ENCODE assay signal across 3 cellular contexts in the genomic region with DNA sequence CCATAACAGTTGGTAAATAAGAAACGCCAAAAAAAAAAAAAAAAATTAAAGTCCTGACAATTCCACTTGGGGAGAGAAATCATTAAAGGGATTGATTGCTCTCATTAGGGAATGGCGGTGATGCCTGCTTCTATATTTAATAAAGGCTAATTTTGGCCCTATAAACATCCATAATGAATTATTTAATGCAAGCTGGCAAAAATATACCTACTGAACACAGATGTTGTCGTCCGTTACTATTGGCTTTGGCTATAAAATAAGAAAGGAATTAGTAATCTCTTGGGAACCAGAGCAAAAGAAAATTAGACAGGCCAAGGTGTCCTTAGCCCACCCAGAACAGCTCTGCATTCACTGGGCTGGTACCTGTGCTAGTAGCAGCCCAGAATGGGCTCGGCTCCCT.
TF ChIP-seq lines count a peak whose summit lies in the region.

No MANE protein-coding gene starts in this region.

TF ChIP-seq in SK-N-SH, 30 proteins besides CTCF, POLR2A, EP300 and RAD21 (continues in another document):
- TF ChIP-seq, protein P1, sequence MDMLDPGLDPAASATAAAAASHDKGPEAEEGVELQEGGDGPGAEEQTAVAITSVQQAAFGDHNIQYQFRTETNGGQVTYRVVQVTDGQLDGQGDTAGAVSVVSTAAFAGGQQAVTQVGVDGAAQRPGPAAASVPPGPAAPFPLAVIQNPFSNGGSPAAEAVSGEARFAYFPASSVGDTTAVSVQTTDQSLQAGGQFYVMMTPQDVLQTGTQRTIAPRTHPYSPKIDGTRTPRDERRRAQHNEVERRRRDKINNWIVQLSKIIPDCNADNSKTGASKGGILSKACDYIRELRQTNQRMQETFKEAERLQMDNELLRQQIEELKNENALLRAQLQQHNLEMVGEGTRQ (IDR thresholded peaks at IDR 0.05; ENCODE audit: borderline replicate concordance, low read depth, low read length), result no peak
- TF ChIP-seq USF1 (IDR thresholded peaks at IDR 0.05; ENCODE audit: borderline replicate concordance, low read depth), result no peak
- TF ChIP-seq, protein P2, sequence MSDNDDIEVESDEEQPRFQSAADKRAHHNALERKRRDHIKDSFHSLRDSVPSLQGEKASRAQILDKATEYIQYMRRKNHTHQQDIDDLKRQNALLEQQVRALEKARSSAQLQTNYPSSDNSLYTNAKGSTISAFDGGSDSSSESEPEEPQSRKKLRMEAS (IDR thresholded peaks at IDR 0.05; ENCODE audit: low read depth), result no peak
- no peak for TF ChIP-seq MXI1 (IDR thresholded peaks at IDR 0.05; ENCODE audit: low read depth, low read length)
- no peak for TF ChIP-seq TEAD4 (IDR thresholded peaks at IDR 0.05; ENCODE audit: borderline replicate concordance, insufficient read depth)
- no peak for TF ChIP-seq RFX5 (IDR thresholded peaks at IDR 0.05; ENCODE audit: low read length)
- TF ChIP-seq FOSL2 (IDR thresholded peaks at IDR 0.05; ENCODE audit: borderline replicate concordance, low read depth), result no peak
- TF ChIP-seq NRF1 (IDR thresholded peaks at IDR 0.05; ENCODE audit: low read depth, low read length), result no peak
- no peak for TF ChIP-seq FOXM1 (IDR thresholded peaks at IDR 0.05; ENCODE audit: low read depth)
- TF ChIP-seq, protein P3, sequence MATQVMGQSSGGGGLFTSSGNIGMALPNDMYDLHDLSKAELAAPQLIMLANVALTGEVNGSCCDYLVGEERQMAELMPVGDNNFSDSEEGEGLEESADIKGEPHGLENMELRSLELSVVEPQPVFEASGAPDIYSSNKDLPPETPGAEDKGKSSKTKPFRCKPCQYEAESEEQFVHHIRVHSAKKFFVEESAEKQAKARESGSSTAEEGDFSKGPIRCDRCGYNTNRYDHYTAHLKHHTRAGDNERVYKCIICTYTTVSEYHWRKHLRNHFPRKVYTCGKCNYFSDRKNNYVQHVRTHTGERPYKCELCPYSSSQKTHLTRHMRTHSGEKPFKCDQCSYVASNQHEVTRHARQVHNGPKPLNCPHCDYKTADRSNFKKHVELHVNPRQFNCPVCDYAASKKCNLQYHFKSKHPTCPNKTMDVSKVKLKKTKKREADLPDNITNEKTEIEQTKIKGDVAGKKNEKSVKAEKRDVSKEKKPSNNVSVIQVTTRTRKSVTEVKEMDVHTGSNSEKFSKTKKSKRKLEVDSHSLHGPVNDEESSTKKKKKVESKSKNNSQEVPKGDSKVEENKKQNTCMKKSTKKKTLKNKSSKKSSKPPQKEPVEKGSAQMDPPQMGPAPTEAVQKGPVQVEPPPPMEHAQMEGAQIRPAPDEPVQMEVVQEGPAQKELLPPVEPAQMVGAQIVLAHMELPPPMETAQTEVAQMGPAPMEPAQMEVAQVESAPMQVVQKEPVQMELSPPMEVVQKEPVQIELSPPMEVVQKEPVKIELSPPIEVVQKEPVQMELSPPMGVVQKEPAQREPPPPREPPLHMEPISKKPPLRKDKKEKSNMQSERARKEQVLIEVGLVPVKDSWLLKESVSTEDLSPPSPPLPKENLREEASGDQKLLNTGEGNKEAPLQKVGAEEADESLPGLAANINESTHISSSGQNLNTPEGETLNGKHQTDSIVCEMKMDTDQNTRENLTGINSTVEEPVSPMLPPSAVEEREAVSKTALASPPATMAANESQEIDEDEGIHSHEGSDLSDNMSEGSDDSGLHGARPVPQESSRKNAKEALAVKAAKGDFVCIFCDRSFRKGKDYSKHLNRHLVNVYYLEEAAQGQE (IDR thresholded peaks at IDR 0.05; ENCODE audit: low read depth, low read length), result no peak
- TF ChIP-seq YY1 (IDR thresholded peaks at IDR 0.05; ENCODE audit: low read depth), result no peak
- TF ChIP-seq RCOR1 (IDR thresholded peaks at IDR 0.05; ENCODE audit: low read length), result no peak

TF ChIP-seq in SK-N-SH treated with all-trans-retinoic acid at 6 μM for 48 hours, 23 proteins besides CTCF, POLR2A, EP300 and RAD21:
- TF ChIP-seq POU6F1 (CRISPR knock-in tag; IDR thresholded peaks at IDR 0.05; ENCODE audit: borderline replicate concordance, low read depth), result no peak

TF ChIP-seq in H1, 55 proteins besides CTCF, POLR2A, EP300 and RAD21:
- no peak for TF ChIP-seq POU5F1 (IDR thresholded peaks at IDR 0.05; ENCODE audit: low read depth, low read length)
- no peak for TF ChIP-seq SP4 (IDR thresholded peaks at IDR 0.05; ENCODE audit: low read length)
- no peak for TF ChIP-seq ATF2 (IDR thresholded peaks at IDR 0.05; ENCODE audit: low read length)
- TF ChIP-seq CBX5 (IDR thresholded peaks at IDR 0.05; ENCODE audit: low read depth, low read length), result no peak
- no peak for TF ChIP-seq BRCA1 (IDR thresholded peaks at IDR 0.05; ENCODE audit: low read depth, low read length)
- no peak for TF ChIP-seq CBX8 (IDR thresholded peaks at IDR 0.05; ENCODE audit: borderline replicate concordance, low read depth, low read length)
- TF ChIP-seq TCF12 (IDR thresholded peaks at IDR 0.05; ENCODE audit: low read depth, low read length), result no peak
- no peak for TF ChIP-seq ATF3 (IDR thresholded peaks at IDR 0.05; ENCODE audit: insufficient read depth, low read depth, low read length)
- TF ChIP-seq SUZ12 (IDR thresholded peaks at IDR 0.05; ENCODE audit: low read length), result no peak
- TF ChIP-seq EGR1 (IDR thresholded peaks at IDR 0.05; ENCODE audit: borderline replicate concordance, low read depth, low read length), result no peak
- no peak for TF ChIP-seq MAFK (IDR thresholded peaks at IDR 0.05; ENCODE audit: low read depth, low read length)
- no peak for TF ChIP-seq JUN (IDR thresholded peaks at IDR 0.05; ENCODE audit: low read depth, low read length)
- TF ChIP-seq PHF8 (conservative IDR thresholded peaks at IDR 0.05; ENCODE audit: low read depth, low read length), result no peak
- no peak for TF ChIP-seq GTF2F1 (IDR thresholded peaks at IDR 0.05; ENCODE audit: borderline replicate concordance, low read depth, low read length)
- TF ChIP-seq, protein P4, sequence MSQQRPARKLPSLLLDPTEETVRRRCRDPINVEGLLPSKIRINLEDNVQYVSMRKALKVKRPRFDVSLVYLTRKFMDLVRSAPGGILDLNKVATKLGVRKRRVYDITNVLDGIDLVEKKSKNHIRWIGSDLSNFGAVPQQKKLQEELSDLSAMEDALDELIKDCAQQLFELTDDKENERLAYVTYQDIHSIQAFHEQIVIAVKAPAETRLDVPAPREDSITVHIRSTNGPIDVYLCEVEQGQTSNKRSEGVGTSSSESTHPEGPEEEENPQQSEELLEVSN (IDR thresholded peaks at IDR 0.05), result no peak
- TF ChIP-seq FOSL1 (IDR thresholded peaks at IDR 0.05; ENCODE audit: insufficient read depth, low read depth, low read length), result no peak
- TF ChIP-seq CEBPB (IDR thresholded peaks at IDR 0.05; ENCODE audit: low read depth, low read length), result no peak
- no peak for TF ChIP-seq KDM1A (IDR thresholded peaks at IDR 0.05; ENCODE audit: borderline replicate concordance, low read length)
- TF ChIP-seq TAF7 (optimal IDR thresholded peaks at IDR 0.05; ENCODE audit: borderline replicate concordance, low read depth, low read length), result no peak
